Comparison of ENCODE assay signal across 1 cellular context in the genomic region with DNA sequence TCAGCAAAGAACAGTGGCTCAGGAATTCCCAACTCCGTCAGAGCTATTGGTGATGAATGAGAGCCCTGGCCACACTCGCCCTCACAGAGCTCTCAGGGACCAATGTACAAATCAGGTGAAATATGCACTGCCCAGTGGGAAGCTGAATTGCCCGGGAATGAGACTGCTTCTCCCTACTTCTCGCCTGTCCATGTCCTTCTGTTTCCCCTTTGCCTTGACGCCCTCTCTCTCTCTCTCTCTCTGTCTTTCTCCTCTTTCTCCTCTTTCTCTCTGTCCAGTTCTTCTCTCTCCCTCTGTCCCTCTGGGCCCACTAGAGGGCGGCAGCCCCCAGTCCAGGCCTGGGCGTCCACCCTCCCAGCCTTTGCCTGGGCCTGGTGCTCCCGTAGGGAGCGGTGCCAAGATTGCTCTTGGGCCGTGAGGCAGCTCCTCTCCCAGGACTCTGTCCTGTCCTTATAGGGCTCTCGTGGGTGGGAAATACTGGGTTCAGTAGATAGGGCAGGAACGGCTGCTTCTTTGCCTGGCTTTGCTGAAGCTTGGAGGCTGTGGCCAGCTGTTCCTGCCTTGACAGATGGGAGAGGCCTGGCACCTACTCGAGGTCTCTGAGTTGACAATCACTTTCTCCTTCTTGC.
TF ChIP-seq lines count a peak whose summit lies in the region.

No MANE protein-coding gene starts in this region.

TF ChIP-seq in HepG2, 621 proteins besides CTCF, POLR2A, EP300 and RAD21 (continued from another document and continues in another):
- TF ChIP-seq KIAA2018 (CRISPR knock-in tag; IDR thresholded peaks at IDR 0.05; ENCODE audit: borderline replicate concordance): no peak
- TF ChIP-seq, protein P1, sequence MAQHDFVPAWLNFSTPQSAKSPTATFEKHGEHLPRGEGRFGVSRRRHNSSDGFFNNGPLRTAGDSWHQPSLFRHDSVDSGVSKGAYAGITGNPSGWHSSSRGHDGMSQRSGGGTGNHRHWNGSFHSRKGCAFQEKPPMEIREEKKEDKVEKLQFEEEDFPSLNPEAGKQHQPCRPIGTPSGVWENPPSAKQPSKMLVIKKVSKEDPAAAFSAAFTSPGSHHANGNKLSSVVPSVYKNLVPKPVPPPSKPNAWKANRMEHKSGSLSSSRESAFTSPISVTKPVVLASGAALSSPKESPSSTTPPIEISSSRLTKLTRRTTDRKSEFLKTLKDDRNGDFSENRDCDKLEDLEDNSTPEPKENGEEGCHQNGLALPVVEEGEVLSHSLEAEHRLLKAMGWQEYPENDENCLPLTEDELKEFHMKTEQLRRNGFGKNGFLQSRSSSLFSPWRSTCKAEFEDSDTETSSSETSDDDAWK (CRISPR knock-in tag; IDR thresholded peaks at IDR 0.05): no peak
- TF ChIP-seq KLF12 (CRISPR knock-in tag; IDR thresholded peaks at IDR 0.05; ENCODE audit: borderline replicate concordance): no peak
- TF ChIP-seq, protein P2, sequence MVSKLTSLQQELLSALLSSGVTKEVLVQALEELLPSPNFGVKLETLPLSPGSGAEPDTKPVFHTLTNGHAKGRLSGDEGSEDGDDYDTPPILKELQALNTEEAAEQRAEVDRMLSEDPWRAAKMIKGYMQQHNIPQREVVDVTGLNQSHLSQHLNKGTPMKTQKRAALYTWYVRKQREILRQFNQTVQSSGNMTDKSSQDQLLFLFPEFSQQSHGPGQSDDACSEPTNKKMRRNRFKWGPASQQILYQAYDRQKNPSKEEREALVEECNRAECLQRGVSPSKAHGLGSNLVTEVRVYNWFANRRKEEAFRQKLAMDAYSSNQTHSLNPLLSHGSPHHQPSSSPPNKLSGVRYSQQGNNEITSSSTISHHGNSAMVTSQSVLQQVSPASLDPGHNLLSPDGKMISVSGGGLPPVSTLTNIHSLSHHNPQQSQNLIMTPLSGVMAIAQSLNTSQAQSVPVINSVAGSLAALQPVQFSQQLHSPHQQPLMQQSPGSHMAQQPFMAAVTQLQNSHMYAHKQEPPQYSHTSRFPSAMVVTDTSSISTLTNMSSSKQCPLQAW (CRISPR knock-in tag; IDR thresholded peaks at IDR 0.05): no peak
- TF ChIP-seq, protein P3, sequence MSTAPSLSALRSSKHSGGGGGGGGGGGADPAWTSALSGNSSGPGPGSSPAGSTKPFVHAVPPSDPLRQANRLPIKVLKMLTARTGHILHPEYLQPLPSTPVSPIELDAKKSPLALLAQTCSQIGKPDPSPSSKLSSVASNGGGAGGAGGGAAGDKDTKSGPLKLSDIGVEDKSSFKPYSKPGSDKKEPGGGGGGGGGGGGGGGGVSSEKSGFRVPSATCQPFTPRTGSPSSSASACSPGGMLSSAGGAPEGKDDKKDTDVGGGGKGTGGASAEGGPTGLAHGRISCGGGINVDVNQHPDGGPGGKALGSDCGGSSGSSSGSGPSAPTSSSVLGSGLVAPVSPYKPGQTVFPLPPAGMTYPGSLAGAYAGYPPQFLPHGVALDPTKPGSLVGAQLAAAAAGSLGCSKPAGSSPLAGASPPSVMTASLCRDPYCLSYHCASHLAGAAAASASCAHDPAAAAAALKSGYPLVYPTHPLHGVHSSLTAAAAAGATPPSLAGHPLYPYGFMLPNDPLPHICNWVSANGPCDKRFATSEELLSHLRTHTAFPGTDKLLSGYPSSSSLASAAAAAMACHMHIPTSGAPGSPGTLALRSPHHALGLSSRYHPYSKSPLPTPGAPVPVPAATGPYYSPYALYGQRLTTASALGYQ (CRISPR knock-in tag; IDR thresholded peaks at IDR 0.05): no peak; the same call in 1 of the 2 replicates
- no peak for TF ChIP-seq ZBTB38 (CRISPR knock-in tag; IDR thresholded peaks at IDR 0.05)
- TF ChIP-seq NCOA1 (CRISPR knock-in tag; IDR thresholded peaks at IDR 0.05): no peak
- no peak for TF ChIP-seq NFRKB (IDR thresholded peaks at IDR 0.05)
- no peak for TF ChIP-seq RARG (CRISPR knock-in tag; IDR thresholded peaks at IDR 0.05; ENCODE audit: low read depth)
- no peak for TF ChIP-seq IKZF4 (CRISPR knock-in tag; IDR thresholded peaks at IDR 0.05; ENCODE audit: borderline replicate concordance, low read depth, not compliant biosample characterization)
- TF ChIP-seq SNAPC5 (CRISPR knock-in tag; IDR thresholded peaks at IDR 0.05; ENCODE audit: borderline replicate concordance): peak; percentile 64; the same call in 1 of the 2 replicates
- TF ChIP-seq ZNF562 (CRISPR knock-in tag; IDR thresholded peaks at IDR 0.05; ENCODE audit: borderline replicate concordance): no peak
- peak; percentile 90; the same call in 1 of the 2 replicates for TF ChIP-seq KDM3A (CRISPR knock-in tag; IDR thresholded peaks at IDR 0.05; ENCODE audit: low read depth)
- TF ChIP-seq, protein P4, sequence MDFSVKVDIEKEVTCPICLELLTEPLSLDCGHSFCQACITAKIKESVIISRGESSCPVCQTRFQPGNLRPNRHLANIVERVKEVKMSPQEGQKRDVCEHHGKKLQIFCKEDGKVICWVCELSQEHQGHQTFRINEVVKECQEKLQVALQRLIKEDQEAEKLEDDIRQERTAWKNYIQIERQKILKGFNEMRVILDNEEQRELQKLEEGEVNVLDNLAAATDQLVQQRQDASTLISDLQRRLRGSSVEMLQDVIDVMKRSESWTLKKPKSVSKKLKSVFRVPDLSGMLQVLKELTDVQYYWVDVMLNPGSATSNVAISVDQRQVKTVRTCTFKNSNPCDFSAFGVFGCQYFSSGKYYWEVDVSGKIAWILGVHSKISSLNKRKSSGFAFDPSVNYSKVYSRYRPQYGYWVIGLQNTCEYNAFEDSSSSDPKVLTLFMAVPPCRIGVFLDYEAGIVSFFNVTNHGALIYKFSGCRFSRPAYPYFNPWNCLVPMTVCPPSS (IDR thresholded peaks at IDR 0.05): no peak
- no peak for TF ChIP-seq TBX3 (IDR thresholded peaks at IDR 0.05; ENCODE audit: borderline replicate concordance)
- TF ChIP-seq ZNF678 (CRISPR knock-in tag; IDR thresholded peaks at IDR 0.05): peak; percentile 71; the same call in 1 of the 2 replicates
- no peak for TF ChIP-seq U2AF1 (optimal IDR thresholded peaks at IDR 0.05; ENCODE audit: low read depth, low read length)
- no peak for TF ChIP-seq ZMAT3 (CRISPR knock-in tag; conservative IDR thresholded peaks at IDR 0.05)
- no peak for TF ChIP-seq ZSCAN12 (CRISPR knock-in tag; IDR thresholded peaks at IDR 0.05)
- TF ChIP-seq SOX5 (CRISPR knock-in tag; IDR thresholded peaks at IDR 0.05; ENCODE audit: borderline replicate concordance): peak; percentile 50; the same call in 1 of the 2 replicates
- TF ChIP-seq ZNF441 (CRISPR knock-in tag; IDR thresholded peaks at IDR 0.05; ENCODE audit: borderline replicate concordance): no peak
- TF ChIP-seq THAP9 (CRISPR knock-in tag; IDR thresholded peaks at IDR 0.05; ENCODE audit: borderline replicate concordance): peak; percentile 73; the same call in 1 of the 2 replicates
- TF ChIP-seq, protein P5, sequence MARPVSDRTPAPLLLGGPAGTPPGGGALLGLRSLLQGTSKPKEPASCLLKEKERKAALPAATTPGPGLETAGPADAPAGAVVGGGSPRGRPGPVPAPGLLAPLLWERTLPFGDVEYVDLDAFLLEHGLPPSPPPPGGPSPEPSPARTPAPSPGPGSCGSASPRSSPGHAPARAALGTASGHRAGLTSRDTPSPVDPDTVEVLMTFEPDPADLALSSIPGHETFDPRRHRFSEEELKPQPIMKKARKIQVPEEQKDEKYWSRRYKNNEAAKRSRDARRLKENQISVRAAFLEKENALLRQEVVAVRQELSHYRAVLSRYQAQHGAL (CRISPR knock-in tag; IDR thresholded peaks at IDR 0.05; ENCODE audit: not compliant biosample characterization): no peak
- TF ChIP-seq ARNTL (CRISPR knock-in tag; IDR thresholded peaks at IDR 0.05): no peak
- no peak for TF ChIP-seq ZSCAN30 (CRISPR knock-in tag; IDR thresholded peaks at IDR 0.05)
- TF ChIP-seq BATF2 (CRISPR knock-in tag; IDR thresholded peaks at IDR 0.05): no peak
- TF ChIP-seq IRF2 (CRISPR knock-in tag; IDR thresholded peaks at IDR 0.05): peak; percentile 55
- peak; percentile 85; the same call in 1 of the 2 replicates for TF ChIP-seq ZNF614 (CRISPR knock-in tag; IDR thresholded peaks at IDR 0.05; ENCODE audit: borderline replicate concordance)
- TF ChIP-seq ATF3 (CRISPR knock-in tag; IDR thresholded peaks at IDR 0.05): no peak
- peak; percentile 58; the same call in 1 of the 2 replicates for TF ChIP-seq GMEB1 (CRISPR knock-in tag; IDR thresholded peaks at IDR 0.05; ENCODE audit: borderline replicate concordance)
- 0 out of 2 replicates have a peak, but pooled peaks have one; percentile 22 for TF ChIP-seq ZBTB7A (CRISPR knock-in tag; IDR thresholded peaks at IDR 0.05)
